23 cellular contexts compared by ENCODE assay signal in genomic region chr16:70717065-70717464, GRCh38. TPM values are rescaled to one million over a fixed set of nuclear protein-coding genes. Genes with fewer than 3 reads are reported as not detected.
A peak's percentile ranks its signal among the peaks of the same experiment; 100 is the strongest.
DNase-seq lines count a peak whose midpoint lies in the region; ATAC-seq and TF ChIP-seq lines count a peak whose summit lies in the region.
"Had no signal": no experiment of that assay in that cellular context is flagged by ENCODE, and none has a peak within 500 bp of the region (broad histone marks: within the 10 kb centered on the region; RNA-seq: fewer than 3 reads in every experiment).

No MANE protein-coding gene starts in this region.

- no peaks in the 10 kb centered on the region for H3K27me3 Mint-ChIP-seq in MCF 10A (ENCODE audit: insufficient read depth, unreplicated experiment)
- H3K27me3 Mint-ChIP-seq: activated naive CD8-positive, alpha-beta T cell treated with anti-CD3 and anti-CD28 coated beads, Interleukin-2, amount 10 ng/mL, durations not matched to agents 7 days and 5 days; activated T-cell treated with anti-CD3 and anti-CD28 coated beads, Interleukin-2, amount 50 U/mL, for 24 hours; central memory CD8-positive, alpha-beta T cell had no signal

- H3K4me3 Mint-ChIP-seq in MCF 10A (ENCODE audit: unreplicated experiment): no peak overlapping the region
- H3K4me3 Mint-ChIP-seq: activated naive CD8-positive, alpha-beta T cell treated with anti-CD3 and anti-CD28 coated beads, Interleukin-2, amount 10 ng/mL, durations not matched to agents 7 days and 5 days; activated T-cell treated with anti-CD3 and anti-CD28 coated beads, Interleukin-2, amount 50 U/mL, for 24 hours; central memory CD8-positive, alpha-beta T cell had no signal

- H3K9me3 Mint-ChIP-seq in MCF 10A (ENCODE audit: unreplicated experiment): no peaks in the 10 kb centered on the region
- H3K9me3 Mint-ChIP-seq: activated naive CD8-positive, alpha-beta T cell treated with anti-CD3 and anti-CD28 coated beads, Interleukin-2, amount 10 ng/mL, durations not matched to agents 7 days and 5 days; activated T-cell treated with anti-CD3 and anti-CD28 coated beads, Interleukin-2, amount 50 U/mL, for 24 hours; central memory CD8-positive, alpha-beta T cell had no signal

- 98% methylated on average over 9 of the region's 9 CpGs for WGBS in prostate gland
- WGBS in transverse colon (ENCODE audit: low coverage in 1 of 2), 2 donors: 93% methylated on average over 9 of the region's 9 CpGs; no CpG with 5 or more reads in 1 of the 2 donors

- POLR2A ChIA-PET in MCF 10A (lab: Yijun Ruan, JAX): no interaction called here

- H3K4me1 Mint-ChIP-seq in MCF 10A (ENCODE audit: insufficient read depth, unreplicated experiment): peaks cover 39% of the 10 kb centered on the region
- H3K4me1 Mint-ChIP-seq: activated naive CD8-positive, alpha-beta T cell treated with anti-CD3 and anti-CD28 coated beads, Interleukin-2, amount 10 ng/mL, durations not matched to agents 7 days and 5 days; central memory CD8-positive, alpha-beta T cell had no signal

- peak overlapping the region; percentile 79 for H3K27ac ChIP-seq in caudate nucleus (ENCODE audit: low read depth, low read length)
- peak overlapping the region; percentile 79 for H3K27ac ChIP-seq in layer of hippocampus (ENCODE audit: low read depth, low read length)
- peak overlapping the region; percentile 14 to 85 for H3K27ac ChIP-seq in prostate gland
- H3K27ac ChIP-seq in transverse colon: peak overlapping the region; percentile 82 to 86 (median 84)
- H3K27ac ChIP-seq: GM23248, HL-60 had no signal

- H3K36me3 Mint-ChIP-seq in MCF 10A (ENCODE audit: insufficient read depth, unreplicated experiment): peaks cover 20% of the 10 kb centered on the region

- ATAC-seq in GM18517 (IDR thresholded peaks at IDR 0.05; ENCODE audit: unreplicated experiment) (no peak), GM18520 (IDR thresholded peaks at IDR 0.05; ENCODE audit: unreplicated experiment) (no peak)

- TF ChIP-seq CTCF in prostate gland (IDR thresholded peaks at IDR 0.05) (no peak), transverse colon (IDR thresholded peaks at IDR 0.05) (no peak), MCF 10A (IDR thresholded peaks at IDR 0.05; ENCODE audit: unreplicated experiment) (no peak)

- no peak overlapping the region for H3K27ac Mint-ChIP-seq in MCF 10A (ENCODE audit: low read depth, unreplicated experiment)
- H3K27ac Mint-ChIP-seq: activated naive CD8-positive, alpha-beta T cell treated with anti-CD3 and anti-CD28 coated beads, Interleukin-2, amount 10 ng/mL, durations not matched to agents 7 days and 5 days; activated T-cell treated with anti-CD3 and anti-CD28 coated beads, Interleukin-2, amount 50 U/mL, for 24 hours had no signal

- H3K4me1 ChIP-seq in prostate gland (replicated peaks) (peaks cover 18% of the 10 kb centered on the region), transverse colon (peaks cover 14 to 38% (median 18%) of the 10 kb centered on the region in 4 donors)

- CTCF ChIA-PET in MCF 10A (lab: Yijun Ruan, JAX): interaction anchor here (0.7 kb wide), 1 partner anchor 116 kb away, joined by 3 read pairs; no protein-coding TSS in a partner anchor

- H3K9me3 ChIP-seq in prostate gland (no peaks in the 10 kb centered on the region), transverse colon (no peaks in the 10 kb centered on the region)

- in situ Hi-C loops in transverse colon (cut with MboI; ENCODE audit: low pct_ligation_motif_present in 1 of 4, low pct_unique_long_range_greater_than_20kb in 1 of 4, low sequenced_read_pairs in 3 of 4): no loop called here

- no TSS peak for BruUV-seq in MCF 10A (replicated peaks; lab: Mats Ljungman, UMichigan)

- no peak for TF ChIP-seq EP300 in transverse colon (IDR thresholded peaks at IDR 0.05; ENCODE audit: low read depth)

- H3K4me3 ChIP-seq in prostate gland: no peak overlapping the region
- no peak overlapping the region for H3K4me3 ChIP-seq in transverse colon
- H3K4me3 ChIP-seq: GM23248, lung, smooth muscle cell had no signal

- no peak for TF ChIP-seq POLR2A in prostate gland (IDR thresholded peaks at IDR 0.05)
- TF ChIP-seq POLR2A in transverse colon (IDR thresholded peaks at IDR 0.05): no peak

- no peaks in the 10 kb centered on the region for H3K27me3 ChIP-seq in layer of hippocampus (ENCODE audit: control insufficient read depth, insufficient read depth, low read length)
- H3K27me3 ChIP-seq in prostate gland (replicated peaks; ENCODE audit: insufficient read depth): no peaks in the 10 kb centered on the region
- no peaks in the 10 kb centered on the region for H3K27me3 ChIP-seq in transverse colon

- intact Hi-C loops in prostate gland (cut with DNase I): no loop called here
- intact Hi-C loops in transverse colon (cut with DNase I; ENCODE audit: low total_unique reads): no loop called here
- intact Hi-C loops in MCF 10A (cut with micrococcal nuclease): no loop called here

- H3K36me3 ChIP-seq in prostate gland (no peaks in the 10 kb centered on the region), transverse colon (no peaks in the 10 kb centered on the region)

- DNase-seq in caudate nucleus (lab: John Stamatoyannopoulos, UW): no peak
- DNase-seq in prostate gland (ENCODE audit: low spot score): no peak
- DNase-seq in transverse colon: no peak
- DNase-seq in MCF 10A (ENCODE audit: unreplicated experiment): no peak
- no peak for DNase-seq in activated CD4-positive, CD25-positive, alpha-beta regulatory T cell treated with anti-CD3 and anti-CD28 coated beads, Interleukin-2, amount 50 U/mL, for 72 hours
- DNase-seq: activated gamma-delta T cell; activated naive CD8-positive, alpha-beta T cell treated with anti-CD3 and anti-CD28 coated beads, Interleukin-2, amount 10 ng/mL, durations not matched to agents 7 days and 5 days; activated T-cell treated with anti-CD3 and anti-CD28 coated beads, Interleukin-2, amount 50 U/mL, for 24 hours; Calu3; glutamatergic neuron; GM23248; islet precursor cell; Kasumi-1; NCI-H446 treated with DMSO at 0.1 percent for 48 hours; stimulated activated CD4-positive, alpha-beta T cell treated with anti-CD3 and anti-CD28 coated beads, Interleukin-2, amount 100 ng/mL, for 24 hours; substantia nigra had no signal

RNA-seq across cellular contexts. Expression of gene MTSS2, which starts 31.2 kb away (rescaled TPM):
- total RNA-seq in prostate gland (10 to 100 TPM; 42.4 to 92.4 TPM), transverse colon (100 to 1,000 TPM in 1 of 4 donors, 10 to 100 TPM in 3; 13.9 to 149 (median 33.8) TPM), MCF 10A (2022) (75.8 and 78.7 TPM in 2 replicates)
